In the genomic region with DNA sequence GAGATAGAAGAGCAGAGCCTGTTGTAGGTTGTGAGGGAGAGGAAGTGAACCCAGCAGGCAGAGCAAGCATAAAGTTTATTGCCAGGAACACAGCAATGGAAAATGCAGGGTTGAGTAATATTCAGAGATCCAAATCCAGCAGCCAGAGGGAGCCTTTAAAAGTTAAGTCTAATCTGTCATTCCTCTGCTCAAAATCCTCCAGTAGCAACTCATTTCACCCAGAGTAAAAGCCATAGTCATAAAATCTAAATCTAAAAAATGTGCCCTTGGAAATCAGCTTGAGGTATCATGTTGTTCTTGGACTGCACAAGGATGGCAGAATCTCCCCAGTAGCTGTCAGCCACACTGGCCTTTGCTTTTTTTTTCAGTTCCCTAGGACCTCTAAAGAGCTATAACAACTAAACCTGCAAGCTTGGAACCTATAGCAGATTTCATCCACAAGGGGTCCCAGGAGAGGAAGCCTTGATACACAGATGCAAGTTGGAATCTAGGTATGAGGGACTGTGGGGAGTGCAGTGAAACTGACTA, we compare ENCODE assay signal across 8 cellular contexts.
A peak's percentile ranks its signal among the peaks of the same experiment; 100 is the strongest.
DNase-seq lines count a peak whose midpoint lies in the region; ATAC-seq and TF ChIP-seq lines count a peak whose summit lies in the region.

No MANE protein-coding gene starts in this region.

- no peaks in the 10 kb centered on the region for H3K36me3 ChIP-seq in WERI-Rb-1

- no peaks in the 10 kb centered on the region for H3K9me3 Mint-ChIP-seq in stimulated activated memory B cell treated with anti-CD40 and anti-IgM and Interleukin-4, amounts not matched to agents 10 μg/mL and 1 μg/mL and 100 μg/mL, for 72 hours
- no peaks in the 10 kb centered on the region for H3K9me3 Mint-ChIP-seq in activated T-helper 2 cell treated with anti-CD3 and anti-CD28 coated beads, Interferon-gamma antibody, Interleukin-2, Interleukin-4, amounts not matched to agents 10 μg/mL and 5 μg/mL and 100 μg/mL, durations not matched to agents 14 hours and 24 hours and 36 hours

- peaks cover 4% of the 10 kb centered on the region for H3K27me3 ChIP-seq in WERI-Rb-1 (ENCODE audit: insufficient read depth, low read depth, severe bottlenecking)
- H3K27me3 ChIP-seq in right cardiac atrium (ENCODE audit: control insufficient read depth, insufficient read depth) = no peaks in the 10 kb centered on the region

- H3K9me3 ChIP-seq in WERI-Rb-1 (ENCODE audit: severe bottlenecking) (no peaks in the 10 kb centered on the region), right cardiac atrium (ENCODE audit: control insufficient read depth, low read length) (no peaks in the 10 kb centered on the region)

- DNase-seq in GM12865 (ENCODE audit: low read depth) (peak; percentile 35), WERI-Rb-1 (peak; percentile 53), right cardiac atrium (no peak), NCI-H2081 (lab: John Stamatoyannopoulos, UW) (no peak)
- no peak for DNase-seq in activated T-helper 2 cell treated with anti-CD3 and anti-CD28 coated beads, Interferon-gamma antibody, Interleukin-2, Interleukin-4, amounts not matched to agents 10 μg/mL and 5 μg/mL and 100 μg/mL, durations not matched to agents 14 hours and 24 hours and 36 hours (ENCODE audit: low spot score)

- ATAC-seq in HG02678 (IDR thresholded peaks at IDR 0.05; ENCODE audit: unreplicated experiment) (peak; percentile 74), right cardiac atrium (peak; percentile 71 to 75), GM21825 (IDR thresholded peaks at IDR 0.05; ENCODE audit: unreplicated experiment) (no peak)
- peak; percentile 69 for ATAC-seq in stimulated activated memory B cell treated with anti-CD40 and anti-IgM and Interleukin-4, amounts not matched to agents 10 μg/mL and 1 μg/mL and 100 μg/mL, for 72 hours

- no peaks in the 10 kb centered on the region for H3K36me3 Mint-ChIP-seq in stimulated activated memory B cell treated with anti-CD40 and anti-IgM and Interleukin-4, amounts not matched to agents 10 μg/mL and 1 μg/mL and 100 μg/mL, for 72 hours
- no peaks in the 10 kb centered on the region for H3K36me3 Mint-ChIP-seq in activated T-helper 2 cell treated with anti-CD3 and anti-CD28 coated beads, Interferon-gamma antibody, Interleukin-2, Interleukin-4, amounts not matched to agents 10 μg/mL and 5 μg/mL and 100 μg/mL, durations not matched to agents 14 hours and 24 hours and 36 hours (ENCODE audit: low read depth)

- no peaks in the 10 kb centered on the region for H3K4me1 Mint-ChIP-seq in stimulated activated memory B cell treated with anti-CD40 and anti-IgM and Interleukin-4, amounts not matched to agents 10 μg/mL and 1 μg/mL and 100 μg/mL, for 72 hours
- no peaks in the 10 kb centered on the region for H3K4me1 Mint-ChIP-seq in activated T-helper 2 cell treated with anti-CD3 and anti-CD28 coated beads, Interferon-gamma antibody, Interleukin-2, Interleukin-4, amounts not matched to agents 10 μg/mL and 5 μg/mL and 100 μg/mL, durations not matched to agents 14 hours and 24 hours and 36 hours (ENCODE audit: low read depth)

- no peak overlapping the region for H3K27ac ChIP-seq in WERI-Rb-1
- H3K27ac ChIP-seq in right cardiac atrium (ENCODE audit: low read length) = no peak overlapping the region

- H3K4me3 Mint-ChIP-seq in stimulated activated memory B cell treated with anti-CD40 and anti-IgM and Interleukin-4, amounts not matched to agents 10 μg/mL and 1 μg/mL and 100 μg/mL, for 72 hours = no peak overlapping the region
- H3K4me3 Mint-ChIP-seq in activated T-helper 2 cell treated with anti-CD3 and anti-CD28 coated beads, Interferon-gamma antibody, Interleukin-2, Interleukin-4, amounts not matched to agents 10 μg/mL and 5 μg/mL and 100 μg/mL, durations not matched to agents 14 hours and 24 hours and 36 hours (ENCODE audit: low read depth) = no peak overlapping the region

- H3K27ac Mint-ChIP-seq in stimulated activated memory B cell treated with anti-CD40 and anti-IgM and Interleukin-4, amounts not matched to agents 10 μg/mL and 1 μg/mL and 100 μg/mL, for 72 hours = no peak overlapping the region
- H3K27ac Mint-ChIP-seq in activated T-helper 2 cell treated with anti-CD3 and anti-CD28 coated beads, Interferon-gamma antibody, Interleukin-2, Interleukin-4, amounts not matched to agents 10 μg/mL and 5 μg/mL and 100 μg/mL, durations not matched to agents 14 hours and 24 hours and 36 hours = no peak overlapping the region

- H3K4me1 ChIP-seq in right cardiac atrium (ENCODE audit: control insufficient read depth, insufficient read depth, low read length) = no peaks in the 10 kb centered on the region

- peak; percentile 29 for TF ChIP-seq CTCF in GM12865 (IDR thresholded peaks at IDR 0.05; ENCODE audit: insufficient read depth, low read depth, low read length, missing control alignments)
- TF ChIP-seq CTCF in WERI-Rb-1 (IDR thresholded peaks at IDR 0.05; ENCODE audit: low read depth, low read length) = peak; percentile 67

- H3K4me3 ChIP-seq in GM12865 (ENCODE audit: low read depth, low read length) (no peak overlapping the region), WERI-Rb-1 (ENCODE audit: low read depth, low read length) (no peak overlapping the region), right cardiac atrium (ENCODE audit: low read length) (no peak overlapping the region)

- no peaks in the 10 kb centered on the region for H3K27me3 Mint-ChIP-seq in stimulated activated memory B cell treated with anti-CD40 and anti-IgM and Interleukin-4, amounts not matched to agents 10 μg/mL and 1 μg/mL and 100 μg/mL, for 72 hours
- H3K27me3 Mint-ChIP-seq in activated T-helper 2 cell treated with anti-CD3 and anti-CD28 coated beads, Interferon-gamma antibody, Interleukin-2, Interleukin-4, amounts not matched to agents 10 μg/mL and 5 μg/mL and 100 μg/mL, durations not matched to agents 14 hours and 24 hours and 36 hours (ENCODE audit: low read depth) = peaks cover 26% of the 10 kb centered on the region

- intact Hi-C loops in right cardiac atrium (cut with DNase I) = no loop called here
- intact Hi-C loops in activated T-helper 2 cell treated with anti-CD3 and anti-CD28 coated beads, Interferon-gamma antibody, Interleukin-2, Interleukin-4, amounts not matched to agents 10 μg/mL and 5 μg/mL and 100 μg/mL, durations not matched to agents 14 hours and 24 hours and 36 hours (cut with micrococcal nuclease) = no loop called here

Comparison
In these comparisons a context has a peak if more than half of its experiments do, and no peak if none do; other contexts are left out.
1. DNase-seq: peak in GM12865 (single experiment) and WERI-Rb-1 (single experiment); none in right cardiac atrium (0 of 3), NCI-H2081 (0 of 2) and activated T-helper 2 cell treated with anti-CD3 and anti-CD28 coated beads, Interferon-gamma antibody, Interleukin-2, Interleukin-4, amounts not matched to agents 10 μg/mL and 5 μg/mL and 100 μg/mL, durations not matched to agents 14 hours and 24 hours and 36 hours (single experiment).